8 cellular contexts compared by ENCODE assay signal in the genomic region with DNA sequence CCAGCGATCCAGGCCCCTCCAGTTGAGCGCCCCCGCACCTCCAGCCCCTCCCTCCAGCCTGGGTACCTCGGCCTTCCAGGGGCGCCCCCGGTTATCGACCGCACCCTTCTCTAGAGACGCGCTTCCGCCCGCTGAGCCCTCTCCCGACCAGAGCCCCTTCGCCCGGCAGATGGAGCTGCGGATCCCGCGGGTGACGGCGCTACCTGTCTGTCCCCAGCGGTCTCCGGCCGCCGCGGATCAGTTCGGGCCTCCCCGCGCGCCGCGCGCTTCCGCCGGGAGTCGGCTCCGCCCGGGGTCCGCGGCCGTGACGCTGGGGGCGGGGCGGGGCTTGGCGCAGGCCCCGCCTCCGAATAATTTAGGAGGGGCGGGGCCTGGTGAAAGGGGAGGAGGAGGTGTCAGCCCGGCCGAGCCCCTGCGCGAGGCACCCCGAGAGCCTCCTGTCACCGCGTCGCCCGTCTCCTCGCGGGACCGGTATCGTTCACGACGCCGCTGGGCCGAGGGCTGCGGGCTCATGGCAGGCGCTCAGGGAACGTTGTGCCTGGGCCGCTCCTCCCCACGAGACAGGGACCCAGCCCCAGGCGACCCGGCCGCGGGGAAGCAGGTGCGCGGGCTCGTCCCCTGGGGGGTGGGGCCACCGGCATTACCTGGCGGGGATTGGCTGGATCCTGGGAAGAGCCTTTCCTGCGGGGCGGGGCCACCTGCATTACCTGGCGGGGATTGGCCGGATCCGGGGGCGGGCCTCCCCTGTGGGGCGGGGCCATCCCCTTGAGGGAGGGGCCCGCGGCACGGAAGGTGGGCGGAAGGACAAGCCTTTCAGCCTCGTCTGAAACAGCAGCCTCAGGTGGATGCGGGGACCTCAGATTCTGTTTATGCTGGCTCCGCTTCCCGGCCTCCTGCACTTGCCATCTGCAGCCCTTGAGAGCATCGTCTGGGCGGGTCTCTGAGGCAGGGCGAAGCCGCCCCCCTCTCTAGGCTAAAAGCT. TPM values are rescaled to one million over a fixed set of nuclear protein-coding genes. Genes with fewer than 3 reads are reported as not detected.
DNase-seq lines count a peak whose midpoint lies in the region; ATAC-seq, FAIRE-seq and TF ChIP-seq lines count a peak whose summit lies in the region.

A gene with protein sequence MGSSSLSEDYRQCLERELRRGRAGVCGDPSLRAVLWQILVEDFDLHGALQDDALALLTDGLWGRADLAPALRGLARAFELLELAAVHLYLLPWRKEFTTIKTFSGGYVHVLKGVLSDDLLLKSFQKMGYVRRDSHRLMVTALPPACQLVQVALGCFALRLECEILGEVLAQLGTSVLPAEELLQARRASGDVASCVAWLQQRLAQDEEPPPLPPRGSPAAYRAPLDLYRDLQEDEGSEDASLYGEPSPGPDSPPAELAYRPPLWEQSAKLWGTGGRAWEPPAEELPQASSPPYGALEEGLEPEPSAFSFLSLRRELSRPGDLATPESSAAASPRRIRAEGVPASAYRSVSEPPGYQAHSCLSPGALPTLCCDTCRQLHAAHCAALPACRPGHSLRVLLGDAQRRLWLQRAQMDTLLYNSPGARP (minus strand): TSS at position 281 of the 982 bp plus-strand sequence. CDS start 473 bp downstream, outside the sequence.

- H3K9me3 ChIP-seq in heart right ventricle = no peaks in the 10 kb centered on the region

- H3K4me3 ChIP-seq in heart right ventricle (peak within 1 kb of the TSS; percentile 59 to 78 (median 74)), urinary bladder (ENCODE audit: low read depth, low read length) (peak within 1 kb of the TSS; percentile 66)

- H3K4me1 ChIP-seq in heart right ventricle (peaks cover 10 to 39% (median 29%) of the 10 kb centered on the region in 9 donors), urinary bladder (ENCODE audit: insufficient read depth) (peaks cover 4% of the 10 kb centered on the region)

- H3K27ac ChIP-seq in adipose tissue (ENCODE audit: low read depth, low read length) (peak within 1 kb of the TSS; percentile 12), heart right ventricle (peak within 1 kb of the TSS in 9 of 10 donors; percentile 62 to 85 (median 76)), urinary bladder (ENCODE audit: low read depth) (peak within 1 kb of the TSS; percentile 85)

- TF ChIP-seq CTCF in heart right ventricle (IDR thresholded peaks at IDR 0.05) = peak in 4 of 9 donors; percentile 17 to 49 (median 27)
- TF ChIP-seq CTCF in progenitor cell of endocrine pancreas (IDR thresholded peaks at IDR 0.05; ENCODE audit: unreplicated experiment) = peak; percentile 35

- no peaks in the 10 kb centered on the region for H3K27me3 ChIP-seq in heart right ventricle

- H3K36me3 ChIP-seq in heart right ventricle = peaks cover 0 to 17% (median 0%) of the 10 kb centered on the region in 9 donors
- no peaks in the 10 kb centered on the region for H3K36me3 ChIP-seq in urinary bladder (ENCODE audit: insufficient read depth)

- peak within 1 kb of the TSS; percentile 90 for H3K27ac Mint-ChIP-seq in progenitor cell of endocrine pancreas

- no peaks in the 10 kb centered on the region for H3K9me3 Mint-ChIP-seq in progenitor cell of endocrine pancreas (ENCODE audit: low read depth)

- intact Hi-C loops in heart right ventricle (cut with DNase I) = loop anchor here in 7 of 10 donors (1.0 to 10.0 kb wide), 9 partner anchors 17 to 171 kb away; partner anchors contain the start of genes VPS9D1 (in 2 of the 7), ZNF276 (in 2 of the 7) and TCF25 (in 1 of the 7)

- TF ChIP-seq POLR2A in GM12891 (IDR thresholded peaks at IDR 0.05; ENCODE audit: low read depth, low read length) = no peak

- H3K4me1 Mint-ChIP-seq in progenitor cell of endocrine pancreas (ENCODE audit: low read depth) = peaks cover 6% of the 10 kb centered on the region

- H3K27me3 Mint-ChIP-seq in progenitor cell of endocrine pancreas = peaks cover 6% of the 10 kb centered on the region

- FAIRE-seq in GM12891 (lab: Jason Lieb, UNC) = peak; percentile 96

- H3K36me3 Mint-ChIP-seq in progenitor cell of endocrine pancreas (ENCODE audit: insufficient read depth) = peaks cover 2% of the 10 kb centered on the region

- 1 to 2% (median 1%) methylated on average over 75 to 97 of the region's 97 CpGs for WGBS in adipose tissue, 3 donors
- 2% methylated on average over 88 to 97 of the region's 97 CpGs for WGBS in heart right ventricle, 2 donors
- WGBS in urinary bladder = 1% methylated on average over 97 of the region's 97 CpGs

- peak; percentile 72 for ATAC-seq in HG02678 (IDR thresholded peaks at IDR 0.05; ENCODE audit: unreplicated experiment)
- peak; percentile 64 to 77 (median 72) for ATAC-seq in heart right ventricle

- peak; percentile 98 for DNase-seq in GM12891 (ENCODE audit: insufficient read length, low spot score)
- DNase-seq in NCI-H1417 (lab: John Stamatoyannopoulos, UW) = peak; percentile 88 to 98 (median 97)
- DNase-seq in T follicular helper cell (ENCODE audit: low read depth) = peak; percentile 97
- DNase-seq in heart right ventricle = peak; percentile 81 to 88
- DNase-seq in progenitor cell of endocrine pancreas (ENCODE audit: low spot score, unreplicated experiment) = peak; percentile 95

- H3K4me3 Mint-ChIP-seq in progenitor cell of endocrine pancreas (ENCODE audit: low read depth) = peak within 1 kb of the TSS; percentile 72

TF ChIP-seq in GM12891, 5 proteins besides CTCF, POLR2A, EP300 and RAD21:
- TF ChIP-seq PAX5 (IDR thresholded peaks at IDR 0.05; ENCODE audit: insufficient read depth, low read length, severe bottlenecking) = no peak
- no peak for TF ChIP-seq SPI1 (IDR thresholded peaks at IDR 0.05; ENCODE audit: low read depth, low read length)
- no peak for TF ChIP-seq TAF1 (IDR thresholded peaks at IDR 0.05; ENCODE audit: low read depth, low read length)
- no peak for TF ChIP-seq POU2F2 (IDR thresholded peaks at IDR 0.05; ENCODE audit: low read depth, low read length)
- no peak for TF ChIP-seq POLR2AphosphoS5 (IDR thresholded peaks at IDR 0.05; ENCODE audit: low read depth, low read length)
TF ChIP-seq in GM12891: peak in this region for 0.

RNA-seq across cellular contexts. Expression of the gene that starts here (rescaled TPM):
- 4.0 TPM for polyA plus RNA-seq in GM12891 (2012; ENCODE audit: low read depth, missing spikeins)
- polyA plus RNA-seq in adipose tissue (10 to 100 TPM in 2 of 3 donors, 1 to 10 TPM in 1; 7.3 to 22.6 (median 11.6) TPM), heart right ventricle (10 to 100 TPM in 1 of 2 donors, 1 to 10 TPM in 1; 3.2 to 13.0 TPM), urinary bladder (10.8 TPM)
- total RNA-seq in heart right ventricle (1 to 10 TPM; 1.9 to 4.1 (median 2.9) TPM), progenitor cell of endocrine pancreas (14.0 and 15.5 TPM in 2 replicates), urinary bladder (5.2 TPM)

Comparison
In these comparisons a context has a peak if more than half of its experiments do, and no peak if none do; other contexts are left out.
1. Peak in every context shown above with its lines: DNase-seq, ATAC-seq, H3K4me3 ChIP-seq and H3K27ac ChIP-seq.
2. H3K27ac ChIP-seq: peak in every context shown above with its lines; median percentile 85 in urinary bladder; 76 in heart right ventricle; 12 in adipose tissue.